8 cellular contexts compared by ENCODE assay signal in genomic region chr22:29635734-29636357, GRCh38. TPM values are rescaled to one million over a fixed set of nuclear protein-coding genes. Genes with fewer than 3 reads are reported as not detected.
A peak's percentile ranks its signal among the peaks of the same experiment; 100 is the strongest.
DNase-seq lines count a peak whose midpoint lies in the region; ATAC-seq and TF ChIP-seq lines count a peak whose summit lies in the region.

No MANE protein-coding gene starts in this region.

- H3K36me3 ChIP-seq in Panc1 (ENCODE audit: control insufficient read depth, insufficient read depth, low read length), result no peaks in the 10 kb centered on the region; the same call in 1 of the 2 replicates

- POLR2A ChIA-PET in Panc1 (lab: Charles Lee), result no interaction called here

- H3K36me3 Mint-ChIP-seq in naive B cell, result peaks cover 0 to 6% of the 10 kb centered on the region in 2 donors

- H3K27ac ChIP-seq in Panc1 (ENCODE audit: low read length), result no peak overlapping the region

- H3K9me3 Mint-ChIP-seq in naive B cell, result no peaks in the 10 kb centered on the region

- ATAC-seq in Panc1 (peak; percentile 74), naive B cell (ENCODE audit: low read depth in 2 of 2) (peak in 1 of 2 donors; percentile 46), GM21423 (IDR thresholded peaks at IDR 0.05; ENCODE audit: unreplicated experiment) (no peak), GM21367 (IDR thresholded peaks at IDR 0.05; ENCODE audit: unreplicated experiment) (no peak)

- H3K9me3 ChIP-seq in Panc1 (ENCODE audit: control insufficient read depth, insufficient read depth, low read depth, low read length), result no peaks in the 10 kb centered on the region

- peak overlapping the region in 1 of 6 donors; percentile 66 for H3K27ac Mint-ChIP-seq in naive B cell

- H3K4me3 Mint-ChIP-seq in naive B cell, result no peak overlapping the region

- CTCF ChIA-PET in Panc1 (lab: Charles Lee), result interaction anchor here (0.7 kb wide), 2 partner anchors 18 to 451 kb away, joined by 3 read pairs; no protein-coding TSS in a partner anchor

- in situ Hi-C loops in Panc1 (cut with HindIII; ENCODE audit: low pct_unique_long_range_greater_than_20kb, low sequenced_read_pairs), result no loop called here

- H3K4me3 ChIP-seq in Panc1 (ENCODE audit: low read depth in 2 of 2, low read length in 2 of 2) (no peak overlapping the region), epithelial cell of esophagus (ENCODE audit: low read length) (no peak overlapping the region)

- DNase-seq in DMS 273 treated with DMSO at 0.1 percent for 48 hours (lab: John Stamatoyannopoulos, UW) (peak; percentile 16), HuH-7 (ENCODE audit: low spot score) (peak; percentile 59), Panc1 (ENCODE audit: low read depth, low spot score) (no peak), epithelial cell of esophagus (ENCODE audit: low read depth) (peak; percentile 71), naive B cell (peak; percentile 5)
- no peak for DNase-seq in effector CD8-positive, alpha-beta T cell (lab: John Stamatoyannopoulos, UW)

- H3K4me1 Mint-ChIP-seq in naive B cell, result peaks cover 23 to 31% (median 26%) of the 10 kb centered on the region in 3 donors

- no peaks in the 10 kb centered on the region for H3K27me3 Mint-ChIP-seq in naive B cell

- H3K4me1 ChIP-seq in Panc1 (ENCODE audit: control insufficient read depth, insufficient read depth, low read length), result peaks cover 43% of the 10 kb centered on the region

- intact Hi-C loops in Panc1 (cut with micrococcal nuclease; ENCODE audit: unreplicated experiment), result no loop called here

- peak; percentile 76 for TF ChIP-seq CTCF in Panc1 (IDR thresholded peaks at IDR 0.05)
- TF ChIP-seq CTCF in epithelial cell of esophagus (IDR thresholded peaks at IDR 0.05; ENCODE audit: insufficient read depth, low read depth, low read length, missing control alignments), result peak; percentile 73

- no peaks in the 10 kb centered on the region for H3K27me3 ChIP-seq in Panc1 (ENCODE audit: control insufficient read depth, insufficient read depth, low read length)

- no TSS peak for BruUV-seq in Panc1 (replicated peaks; lab: Mats Ljungman, UMichigan)

RNA-seq across cellular contexts. Expression of gene NF2, which starts 32.4 kb away (rescaled TPM):
- total RNA-seq in Panc1 (2021; ENCODE audit: unreplicated experiment), result 190 TPM
- 34.0 TPM for polyA plus RNA-seq in Panc1 (2012; ENCODE audit: insufficient read length)
- polyA plus RNA-seq in naive B cell (ENCODE audit: low read depth in 6 of 6), result 10 to 100 TPM in 5 of 6 donors, 1 to 10 TPM in 1; 6.5 to 23.7 (median 20.0) TPM

RNA-seq across cellular contexts. Expression of gene NIPSNAP1, which starts 54.9 kb away (rescaled TPM):
- 40.0 TPM for total RNA-seq in Panc1 (2021; ENCODE audit: unreplicated experiment)
- 72.8 TPM for polyA plus RNA-seq in Panc1 (2012; ENCODE audit: insufficient read length)
- polyA plus RNA-seq in naive B cell (ENCODE audit: low read depth in 6 of 6), result 10 to 100 TPM; 38.2 to 66.8 (median 46.6) TPM

Comparison
In these comparisons a context has a peak if more than half of its experiments do, and no peak if none do; other contexts are left out.
1. DNase-seq: peak in DMS 273 treated with DMSO at 0.1 percent for 48 hours (single experiment), HuH-7 (single experiment), epithelial cell of esophagus (single experiment) and naive B cell (single experiment); none in Panc1 (single experiment) and effector CD8-positive, alpha-beta T cell (single experiment).